Comparison of ENCODE assay signal across 25 cellular contexts in genomic region chr10:43959854-43960415, GRCh38.
DNase-seq lines count a peak whose midpoint lies in the region; ATAC-seq and TF ChIP-seq lines count a peak whose summit lies in the region.
"Had no signal": no experiment of that assay in that cellular context is flagged by ENCODE, and none has a peak within 500 bp of the region (broad histone marks: within the 10 kb centered on the region; RNA-seq: fewer than 3 reads in every experiment).

No MANE protein-coding gene starts in this region.

- no peak for TF ChIP-seq POLR2A in esophagus muscularis mucosa (IDR thresholded peaks at IDR 0.05; ENCODE audit: low read depth)

- 71% methylated on average over 7 of the region's 7 CpGs for WGBS in esophagus muscularis mucosa
- WGBS in neuronal stem cell (ENCODE audit: extremely low coverage in 2 of 2, insufficient read length in 2 of 2, insufficient replicate concordance in 1 of 2), 2 donors = no CpG with 5 or more reads among the region's 7 CpGs

- no peak overlapping the region for H2BK120ac ChIP-seq in neuronal stem cell (ENCODE audit: low read depth, low read length)

- no peak overlapping the region for H3K14ac ChIP-seq in neuronal stem cell (ENCODE audit: low read length)

- no peak overlapping the region for H2AFZ ChIP-seq in neuronal stem cell (ENCODE audit: low read length)

- peaks cover 4% of the 10 kb centered on the region for H3K36me3 Mint-ChIP-seq in type B pancreatic cell
- H3K36me3 Mint-ChIP-seq: CD8-positive, alpha-beta memory T cell; IgD-negative memory B cell had no signal

- H2BK5ac ChIP-seq in neuronal stem cell (ENCODE audit: low read length) = no peak overlapping the region

- H2AK5ac ChIP-seq in neuronal stem cell (ENCODE audit: low read depth, low read length) = no peak overlapping the region

- no peak overlapping the region for H3K4me3 Mint-ChIP-seq in type B pancreatic cell
- H3K4me3 Mint-ChIP-seq: B cell; CD8-positive, alpha-beta memory T cell; IgD-negative memory B cell had no signal

- H3K9ac ChIP-seq in neuronal stem cell (ENCODE audit: low read depth, low read length, poor library complexity) = no peak overlapping the region
- H3K9ac ChIP-seq: KMS-11 had no signal

- peak overlapping the region; percentile 27 for H3K18ac ChIP-seq in neuronal stem cell (ENCODE audit: low read length)

- DNase-seq in coronary artery (ENCODE audit: low spot score) = peak; percentile 41
- peak; percentile 72 for DNase-seq in esophagus muscularis mucosa (ENCODE audit: extremely low spot score)
- DNase-seq in neuronal stem cell (ENCODE audit: low spot score) = no peak
- DNase-seq in type B pancreatic cell (ENCODE audit: extremely low spot score, unreplicated experiment) = peak; percentile 55
- DNase-seq in NCI-H1436 treated with DMSO at 0.1 percent for 48 hours (lab: John Stamatoyannopoulos, UW) = no peak
- DNase-seq: CD8-positive, alpha-beta memory T cell; DMS153; MM.1S; NCI-H1694; NCI-H2081; NCI-H2227 treated with DMSO at 0.1 percent for 48 hours; NCI-H510A; NCI-H69; OCI-M1; Peyer's patch; SHP77 treated with DMSO at 0.1 percent for 48 hours had no signal

- peaks cover 5% of the 10 kb centered on the region for H3K9me3 Mint-ChIP-seq in type B pancreatic cell
- H3K9me3 Mint-ChIP-seq: CD8-positive, alpha-beta memory T cell had no signal

- H3K4me3 ChIP-seq in coronary artery (no peak overlapping the region), esophagus muscularis mucosa (no peak overlapping the region), neuronal stem cell (ENCODE audit: low read length in 2 of 2) (no peak overlapping the region)
- H3K4me3 ChIP-seq: Peyer's patch had no signal

- H3K4me2 ChIP-seq in neuronal stem cell (ENCODE audit: insufficient read depth, low read length, poor library complexity, severe bottlenecking) = no peak overlapping the region
- H3K4me2 ChIP-seq: KMS-11 had no signal

- peak overlapping the region in 1 of 2 donors; percentile 70 for H3K27ac ChIP-seq in coronary artery
- no peak overlapping the region for H3K27ac ChIP-seq in esophagus muscularis mucosa (replicated peaks in 1 of 4)
- H3K27ac ChIP-seq in neuronal stem cell (replicated peaks; ENCODE audit: low read length) = no peak overlapping the region
- H3K27ac ChIP-seq: C4-2B, HL-60, KMS-11, Peyer's patch had no signal

- ATAC-seq in GM21737 (IDR thresholded peaks at IDR 0.05; ENCODE audit: unreplicated experiment) = no peak
- ATAC-seq in GM21360 (IDR thresholded peaks at IDR 0.05; ENCODE audit: unreplicated experiment) = no peak
- no peak for ATAC-seq in HG03571 (IDR thresholded peaks at IDR 0.05; ENCODE audit: unreplicated experiment)
- ATAC-seq: HCT116 had no signal

- no peaks in the 10 kb centered on the region for H3K36me3 ChIP-seq in esophagus muscularis mucosa
- H3K36me3 ChIP-seq in neuronal stem cell (replicated peaks in 1 of 2; ENCODE audit: control insufficient read depth in 2 of 2, insufficient read depth in 2 of 2, low read length in 2 of 2) = no peaks in the 10 kb centered on the region
- H3K36me3 ChIP-seq: Peyer's patch had no signal

- peaks cover 59% of the 10 kb centered on the region for H3K27me3 Mint-ChIP-seq in type B pancreatic cell

- no peaks in the 10 kb centered on the region for H3K9me3 ChIP-seq in esophagus muscularis mucosa
- no peaks in the 10 kb centered on the region for H3K9me3 ChIP-seq in neuronal stem cell (replicated peaks in 1 of 2; ENCODE audit: control insufficient read depth in 2 of 2, insufficient read depth in 1 of 2, low read depth in 1 of 2, low read length in 2 of 2)
- H3K9me3 ChIP-seq: Peyer's patch had no signal

- no peak overlapping the region for H3K23ac ChIP-seq in neuronal stem cell (ENCODE audit: low read depth, low read length, poor library complexity)

- intact Hi-C loops in esophagus muscularis mucosa (cut with DNase I) = no loop called here

- H4K8ac ChIP-seq in neuronal stem cell (ENCODE audit: low read depth, low read length) = no peak overlapping the region

- peaks cover 7 to 29% (median 15%) of the 10 kb centered on the region in 4 donors for H3K4me1 ChIP-seq in esophagus muscularis mucosa
- H3K4me1 ChIP-seq in neuronal stem cell (ENCODE audit: control insufficient read depth in 2 of 2, insufficient read depth in 1 of 2, low read depth in 1 of 2, low read length in 2 of 2) = no peaks in the 10 kb centered on the region
- H3K4me1 ChIP-seq: Peyer's patch had no signal

- no peaks in the 10 kb centered on the region for H3K27me3 ChIP-seq in esophagus muscularis mucosa
- H3K27me3 ChIP-seq in neuronal stem cell (ENCODE audit: control insufficient read depth in 3 of 3, insufficient read depth in 3 of 3, low read depth in 1 of 3, low read length in 3 of 3) = no peaks in the 10 kb centered on the region
- H3K27me3 ChIP-seq: Peyer's patch had no signal

- H3K27ac Mint-ChIP-seq in type B pancreatic cell = no peak overlapping the region
- H3K27ac Mint-ChIP-seq: B cell; CD8-positive, alpha-beta memory T cell; IgD-negative memory B cell had no signal

- TF ChIP-seq EP300 in esophagus muscularis mucosa (IDR thresholded peaks at IDR 0.05) = no peak

- no peak overlapping the region for H3K4ac ChIP-seq in neuronal stem cell (ENCODE audit: low read length)

- H2BK12ac ChIP-seq in neuronal stem cell (ENCODE audit: low read length) = no peak overlapping the region

- H4K91ac ChIP-seq in neuronal stem cell (ENCODE audit: low read depth, low read length, poor library complexity) = no peak overlapping the region

- no peak overlapping the region for H2BK15ac ChIP-seq in neuronal stem cell (ENCODE audit: low read length)

- TF ChIP-seq CTCF in coronary artery (IDR thresholded peaks at IDR 0.05) (no peak), esophagus muscularis mucosa (IDR thresholded peaks at IDR 0.05) (no peak), type B pancreatic cell (conservative IDR thresholded peaks at IDR 0.05) (no peak)

- H3K4me1 Mint-ChIP-seq in type B pancreatic cell (ENCODE audit: unreplicated experiment) = peaks cover 16% of the 10 kb centered on the region
- H3K4me1 Mint-ChIP-seq: B cell; CD8-positive, alpha-beta memory T cell had no signal

- H3K79me1 ChIP-seq in neuronal stem cell (ENCODE audit: low read depth, low read length) = no peaks in the 10 kb centered on the region

Comparison
In these comparisons a context has a peak if more than half of its experiments do, and no peak if none do; other contexts are left out.
1. DNase-seq: peak in coronary artery (single experiment), esophagus muscularis mucosa (single experiment) and type B pancreatic cell (single experiment); none in neuronal stem cell (single experiment) and NCI-H1436 treated with DMSO at 0.1 percent for 48 hours (single experiment).